Comparison of ENCODE assay signal across 21 cellular contexts in the genomic region with DNA sequence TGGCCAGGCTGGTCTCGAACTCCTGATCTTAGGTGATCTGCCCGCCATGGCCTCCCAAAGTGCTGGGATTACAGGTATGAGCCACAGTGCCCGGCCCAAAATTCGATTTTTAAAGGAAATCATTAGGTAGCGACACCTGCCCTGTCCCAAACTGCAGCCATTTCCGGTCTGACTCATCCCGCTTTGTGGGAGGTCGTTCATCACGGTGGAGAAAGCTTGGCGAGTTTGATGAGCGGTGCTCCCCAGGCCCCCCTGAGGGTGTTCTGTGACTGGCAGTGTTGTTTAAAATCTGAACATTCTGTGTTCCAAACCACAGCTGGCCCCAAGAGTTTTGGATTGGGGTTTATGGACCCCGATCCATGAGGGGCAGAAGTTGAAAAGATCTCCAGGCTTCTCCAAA. TPM values are rescaled to one million over a fixed set of nuclear protein-coding genes. Genes with fewer than 3 reads are reported as not detected.
"Had no signal": no experiment of that assay in that cellular context is flagged by ENCODE, and none has a peak within 500 bp of the region (broad histone marks: within the 10 kb centered on the region; RNA-seq: fewer than 3 reads in every experiment).

No MANE protein-coding gene starts in this region.

- H3K4me2 ChIP-seq: neural progenitor cell had no signal

- H3K4me1 ChIP-seq: neural progenitor cell had no signal

- H3K27ac Mint-ChIP-seq: activated naive CD4-positive, alpha-beta T cell treated with anti-CD3 and anti-CD28 coated beads, Interleukin-2, amount 10 ng/mL, durations not matched to agents 7 days and 5 days; activated naive CD8-positive, alpha-beta T cell treated with anti-CD3 and anti-CD28 coated beads, Interleukin-2, amount 50 U/mL, for 24 hours; naive thymus-derived CD4-positive, alpha-beta T cell; neural progenitor cell had no signal

- H3K9me3 ChIP-seq: gastrocnemius medialis, heart left ventricle, psoas muscle, stomach, vagina had no signal

- H3K4me1 Mint-ChIP-seq: activated naive CD4-positive, alpha-beta T cell treated with anti-CD3 and anti-CD28 coated beads, Interleukin-2, amount 10 ng/mL, durations not matched to agents 7 days and 5 days; neural progenitor cell had no signal

- H3K4me3 ChIP-seq: coronary artery, gastrocnemius medialis, heart left ventricle, neural progenitor cell, psoas muscle, stomach, vagina had no signal

- H3K4me3 Mint-ChIP-seq: activated naive CD4-positive, alpha-beta T cell treated with anti-CD3 and anti-CD28 coated beads, Interleukin-2, amount 10 ng/mL, durations not matched to agents 7 days and 5 days; activated naive CD8-positive, alpha-beta T cell treated with anti-CD3 and anti-CD28 coated beads, Interleukin-2, amount 50 U/mL, for 24 hours; naive thymus-derived CD4-positive, alpha-beta T cell; neural progenitor cell had no signal

- ATAC-seq: activated naive CD8-positive, alpha-beta T cell treated with anti-CD3 and anti-CD28 coated beads, Interleukin-2, amount 50 U/mL, for 24 hours; gastrocnemius medialis; heart left ventricle; naive thymus-derived CD4-positive, alpha-beta T cell; psoas muscle; right cardiac atrium had no signal

- H3K36me3 Mint-ChIP-seq: activated naive CD4-positive, alpha-beta T cell treated with anti-CD3 and anti-CD28 coated beads, Interleukin-2, amount 10 ng/mL, durations not matched to agents 7 days and 5 days; naive thymus-derived CD4-positive, alpha-beta T cell; neural progenitor cell had no signal

- DNase-seq: activated CD4-positive, alpha-beta T cell treated with anti-CD3 and anti-CD28 coated beads, Interleukin-2, amount 50 U/mL, for 1 hour; activated CD4-positive, CD25-positive, alpha-beta regulatory T cell treated with anti-CD3 and anti-CD28 coated beads, Interleukin-2, amount 50 U/mL, for 72 hours; activated CD8-positive, alpha-beta memory T cell treated with anti-CD3 and anti-CD28 coated beads, Interleukin-2, amount 50 U/mL, for 48 hours; activated effector memory CD4-positive, alpha-beta T cell treated with Interleukin-2 at 50 U/mL for 16 hours; activated naive CD8-positive, alpha-beta T cell treated with anti-CD3 and anti-CD28 coated beads, Interleukin-2, amount 50 U/mL, for 24 hours; activated T-cell treated with anti-CD3 and anti-CD28 coated beads, Interleukin-2, amount 50 U/mL, for 48 hours; gastrocnemius medialis; heart left ventricle; mesenchymal stem cell; naive thymus-derived CD4-positive, alpha-beta T cell; psoas muscle; small intestine; stimulated activated CD4-positive, alpha-beta T cell treated with anti-CD3 and anti-CD28 coated beads, Interleukin-4, amount 100 ng/mL, for 1 hour; stomach; T1000; trophoblast cell had no signal

- H3K36me3 ChIP-seq: gastrocnemius medialis, heart left ventricle, neural progenitor cell, stomach, vagina had no signal

- H3K27me3 ChIP-seq: gastrocnemius medialis, vagina had no signal

- H3K27ac ChIP-seq: coronary artery, gastrocnemius medialis, heart left ventricle, neural progenitor cell, psoas muscle, stomach had no signal

- H3K9ac ChIP-seq: neural progenitor cell had no signal

- H2AFZ ChIP-seq: neural progenitor cell had no signal

- H3K9me3 Mint-ChIP-seq: activated naive CD4-positive, alpha-beta T cell treated with anti-CD3 and anti-CD28 coated beads, Interleukin-2, amount 10 ng/mL, durations not matched to agents 7 days and 5 days; activated naive CD8-positive, alpha-beta T cell treated with anti-CD3 and anti-CD28 coated beads, Interleukin-2, amount 50 U/mL, for 24 hours; neural progenitor cell had no signal

RNA-seq across cellular contexts. Expression of a gene that starts 53.0 kb away (rescaled TPM):
- polyA plus RNA-seq: naive thymus-derived CD4-positive, alpha-beta T cell had no signal
